ENCODE assay signal across 13 cellular contexts in genomic region chr11:28621648-28622215, GRCh38.
DNase-seq lines count a peak whose midpoint lies in the region; ATAC-seq and TF ChIP-seq lines count a peak whose summit lies in the region.
"Had no signal": no experiment of that assay in that cellular context is flagged by ENCODE, and none has a peak within 500 bp of the region (broad histone marks: within the 10 kb centered on the region; RNA-seq: fewer than 3 reads in every experiment).

No MANE protein-coding gene starts in this region.

- no peaks in the 10 kb centered on the region for H3F3A ChIP-seq in PC-3 (ENCODE audit: low read length, unreplicated experiment)

- H3K9ac ChIP-seq in duodenal mucosa (ENCODE audit: low read depth in 1 of 2, low read length in 2 of 2) (peak overlapping the region in 1 of 2 donors; percentile 13), PC-3 (ENCODE audit: low read length) (no peak overlapping the region)

- TF ChIP-seq CTCF in AG10803 (conservative IDR thresholded peaks at IDR 0.05; ENCODE audit: low read length) (no peak), PC-3 (conservative IDR thresholded peaks at IDR 0.05; ENCODE audit: low read depth, low read length) (no peak)

- CTCF ChIA-PET in PC-3 (lab: Charles Lee), result no interaction called here

- no peaks in the 10 kb centered on the region for H3K4me1 Mint-ChIP-seq in activated T-helper 17 cell treated with anti-CD3 and anti-CD28 coated beads, Interleukin-2, amount 50 U/mL, for 72 hours
- H3K4me1 Mint-ChIP-seq: stimulated activated effector memory CD8-positive, alpha-beta T cell treated with anti-CD3 and anti-CD28 coated beads, Interleukin-12 subunit alpha, Interleukin-12 subunit beta, amount 100 ng/mL, for 72 hours had no signal

- no peak overlapping the region for H3K27ac Mint-ChIP-seq in activated T-helper 17 cell treated with anti-CD3 and anti-CD28 coated beads, Interleukin-2, amount 50 U/mL, for 72 hours
- H3K27ac Mint-ChIP-seq: dendritic cell treated with granulocyte-macrophage colony-stimulating factor and Interleukin-4, amounts not matched to agents 40 ng/mL and 50 ng/mL, for 4 days; stimulated activated effector memory CD8-positive, alpha-beta T cell treated with anti-CD3 and anti-CD28 coated beads, Interleukin-12 subunit alpha, Interleukin-12 subunit beta, amount 100 ng/mL, for 72 hours had no signal

- H3K4me3 ChIP-seq in AG10803 (ENCODE audit: low read length), result peak overlapping the region; percentile 47
- H3K4me3 ChIP-seq in duodenal mucosa (ENCODE audit: low read depth in 1 of 2, low read length in 2 of 2), result peak overlapping the region; percentile 34 to 46
- peak overlapping the region; percentile 34 to 38 for H3K4me3 ChIP-seq in muscle layer of duodenum (ENCODE audit: low read depth in 1 of 2, low read length in 2 of 2)
- no peak overlapping the region for H3K4me3 ChIP-seq in PC-3 (ENCODE audit: low read length)

- H3K4me1 ChIP-seq in duodenal mucosa (ENCODE audit: control insufficient read depth in 1 of 2, insufficient read depth in 2 of 2, low read length in 2 of 2) (peaks cover 3 to 7% of the 10 kb centered on the region in 2 donors), muscle layer of duodenum (ENCODE audit: control insufficient read depth in 1 of 2, insufficient read depth in 2 of 2, low read length in 2 of 2) (no peaks in the 10 kb centered on the region), PC-3 (ENCODE audit: insufficient read depth, low read length) (peaks cover 35% of the 10 kb centered on the region)

- no peak for ATAC-seq in activated T-helper 17 cell treated with anti-CD3 and anti-CD28 coated beads, Interleukin-2, amount 50 U/mL, for 72 hours (replicated peaks)
- no peak for ATAC-seq in PC-3
- ATAC-seq: stimulated activated effector memory CD8-positive, alpha-beta T cell treated with anti-CD3 and anti-CD28 coated beads, Interleukin-12 subunit alpha, Interleukin-12 subunit beta, amount 100 ng/mL, for 72 hours had no signal

- H3K36me3 ChIP-seq in duodenal mucosa (ENCODE audit: control insufficient read depth in 1 of 2, insufficient read depth in 2 of 2, low read length in 2 of 2) (no peaks in the 10 kb centered on the region), muscle layer of duodenum (ENCODE audit: control insufficient read depth in 1 of 2, insufficient read depth in 2 of 2, low read length in 2 of 2) (no peaks in the 10 kb centered on the region), PC-3 (ENCODE audit: low read depth, low read length) (no peaks in the 10 kb centered on the region)

- H3K9me3 Mint-ChIP-seq in activated T-helper 17 cell treated with anti-CD3 and anti-CD28 coated beads, Interleukin-2, amount 50 U/mL, for 72 hours, result peaks cover 8% of the 10 kb centered on the region

- DNase-seq in AG10803 (ENCODE audit: low read depth), result peak; percentile 47
- DNase-seq in HuH-7 (ENCODE audit: low spot score), result peak; percentile 6
- no peak for DNase-seq in NCI-H146 (lab: John Stamatoyannopoulos, UW)
- DNase-seq in activated T-cell treated with anti-CD3 and anti-CD28 coated beads, Interleukin-2, amount 50 U/mL, for 1 hour, result no peak
- no peak for DNase-seq in PC-3
- DNase-seq: activated CD4-positive, alpha-beta T cell treated with anti-CD3 and anti-CD28 coated beads for 1 hour; NCI-H1436 had no signal

- H3K9me2 ChIP-seq in PC-3 (replicated peaks; ENCODE audit: low read length), result no peaks in the 10 kb centered on the region

- no peak overlapping the region for H2AFZ ChIP-seq in PC-3 (ENCODE audit: low read length)

- H3K9me3 ChIP-seq in duodenal mucosa (ENCODE audit: control insufficient read depth in 1 of 2, low read length in 2 of 2), result no peaks in the 10 kb centered on the region
- H3K9me3 ChIP-seq in muscle layer of duodenum (ENCODE audit: control insufficient read depth in 1 of 2, low read length in 2 of 2), result no peaks in the 10 kb centered on the region
- H3K9me3 ChIP-seq in PC-3 (ENCODE audit: low read length), result no peaks in the 10 kb centered on the region

- peaks cover 3% of the 10 kb centered on the region for H3K27me3 Mint-ChIP-seq in activated T-helper 17 cell treated with anti-CD3 and anti-CD28 coated beads, Interleukin-2, amount 50 U/mL, for 72 hours
- H3K27me3 Mint-ChIP-seq: dendritic cell treated with granulocyte-macrophage colony-stimulating factor and Interleukin-4, amounts not matched to agents 40 ng/mL and 50 ng/mL, for 4 days had no signal

- no peaks in the 10 kb centered on the region for H3K27me3 ChIP-seq in duodenal mucosa (ENCODE audit: control insufficient read depth in 1 of 2, insufficient read depth in 2 of 2, low read length in 2 of 2)
- no peaks in the 10 kb centered on the region for H3K27me3 ChIP-seq in muscle layer of duodenum (ENCODE audit: low read depth, low read length)
- H3K27me3 ChIP-seq in PC-3 (ENCODE audit: low read length), result no peaks in the 10 kb centered on the region

- no peaks in the 10 kb centered on the region for H4K20me1 ChIP-seq in PC-3 (ENCODE audit: low read length)

- intact Hi-C loops in PC-3 (cut with micrococcal nuclease), result loop anchor here (2.0 kb wide), 1 partner anchor 83 kb away; no protein-coding TSS in a partner anchor

- H3K27ac ChIP-seq in duodenal mucosa (ENCODE audit: low read depth, low read length), result no peak overlapping the region
- H3K27ac ChIP-seq in muscle layer of duodenum (ENCODE audit: low read length), result peak overlapping the region; percentile 6
- no peak overlapping the region for H3K27ac ChIP-seq in PC-3 (ENCODE audit: low read length)
- H3K27ac ChIP-seq: C4-2B had no signal

- no peak overlapping the region for H3K4me2 ChIP-seq in PC-3 (ENCODE audit: low read length)

- H3K79me2 ChIP-seq in PC-3 (ENCODE audit: low read length), result no peaks in the 10 kb centered on the region

- BruUV-seq in PC-3 (replicated peaks; lab: Mats Ljungman, UMichigan), result no TSS peak

- no peaks in the 10 kb centered on the region for H3K36me3 Mint-ChIP-seq in activated T-helper 17 cell treated with anti-CD3 and anti-CD28 coated beads, Interleukin-2, amount 50 U/mL, for 72 hours (ENCODE audit: low read depth)
- H3K36me3 Mint-ChIP-seq: stimulated activated effector memory CD8-positive, alpha-beta T cell treated with anti-CD3 and anti-CD28 coated beads, Interleukin-12 subunit alpha, Interleukin-12 subunit beta, amount 100 ng/mL, for 72 hours had no signal

- POLR2A ChIA-PET in PC-3 (lab: Charles Lee; ENCODE audit: unreplicated experiment), result no interaction called here

- H3K4me3 Mint-ChIP-seq in activated T-helper 17 cell treated with anti-CD3 and anti-CD28 coated beads, Interleukin-2, amount 50 U/mL, for 72 hours, result no peak overlapping the region
- H3K4me3 Mint-ChIP-seq: dendritic cell treated with granulocyte-macrophage colony-stimulating factor and Interleukin-4, amounts not matched to agents 40 ng/mL and 50 ng/mL, for 4 days; stimulated activated effector memory CD8-positive, alpha-beta T cell treated with anti-CD3 and anti-CD28 coated beads, Interleukin-12 subunit alpha, Interleukin-12 subunit beta, amount 100 ng/mL, for 72 hours had no signal

Comparison
In these comparisons a context has a peak if more than half of its experiments do, and no peak if none do; other contexts are left out.
1. DNase-seq: peak in AG10803 (single experiment) and HuH-7 (single experiment); none in NCI-H146 (single experiment), activated T-cell treated with anti-CD3 and anti-CD28 coated beads, Interleukin-2, amount 50 U/mL, for 1 hour (single experiment) and PC-3 (single experiment).